Comparison of ENCODE assay signal across 17 cellular contexts in the genomic region with DNA sequence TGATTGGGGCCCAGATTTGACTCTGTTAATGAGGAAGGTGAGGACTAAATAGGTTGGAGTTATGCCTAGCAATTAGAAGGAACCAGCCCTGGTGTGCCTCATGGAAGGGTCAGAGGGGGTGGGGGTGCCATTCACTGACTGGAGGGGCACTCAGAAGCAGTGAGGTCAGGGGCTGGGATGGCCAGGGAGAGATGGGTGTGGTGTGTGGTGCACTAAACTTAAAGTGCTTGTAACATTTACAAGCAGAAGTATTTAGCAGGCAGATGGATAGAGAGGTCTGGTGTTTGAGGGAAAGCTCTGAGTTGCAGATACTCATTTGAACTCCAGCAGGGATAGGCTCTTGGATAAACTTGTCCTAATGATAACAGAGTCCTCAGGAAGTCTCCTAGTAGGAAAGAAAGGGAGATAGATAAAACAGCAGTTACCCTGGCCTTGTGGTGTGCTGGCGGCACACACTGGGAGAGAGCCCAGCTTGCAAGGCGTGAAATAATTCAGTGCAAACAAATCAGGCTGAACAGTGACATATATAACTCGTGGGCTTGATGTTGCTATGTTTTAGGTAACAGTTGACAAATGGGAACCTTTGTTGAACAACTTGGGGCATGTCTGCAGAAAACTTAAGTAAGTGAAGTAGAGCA. TPM values are rescaled to one million over a fixed set of nuclear protein-coding genes. Genes with fewer than 3 reads are reported as not detected.
DNase-seq lines count a peak whose midpoint lies in the region; ATAC-seq, FAIRE-seq and TF ChIP-seq lines count a peak whose summit lies in the region.
"Had no signal": no experiment of that assay in that cellular context is flagged by ENCODE, and none has a peak within 500 bp of the region (broad histone marks: within the 10 kb centered on the region; RNA-seq: fewer than 3 reads in every experiment).

No MANE protein-coding gene starts in this region.

- H4K20me1 ChIP-seq in Loucy (ENCODE audit: insufficient read depth, low read length, poor library complexity, severe bottlenecking), result peaks cover 7% of the 10 kb centered on the region

- H3K4me3 Mint-ChIP-seq in natural killer cell, result peak overlapping the region; percentile 51

- no peak overlapping the region for H3K4me2 ChIP-seq in Loucy (ENCODE audit: low read depth, low read length, poor library complexity, severe bottlenecking)

- no peaks in the 10 kb centered on the region for H3K9me2 ChIP-seq in Loucy (replicated peaks; ENCODE audit: low read depth, low read length)

- no peak overlapping the region for H2AFZ ChIP-seq in Loucy (ENCODE audit: low read length)
- H2AFZ ChIP-seq: GM23248 had no signal

- no peak for TF ChIP-seq EP300 in esophagus muscularis mucosa (IDR thresholded peaks at IDR 0.05)

- H3K4me3 ChIP-seq in Loucy (ENCODE audit: low read length, poor library complexity, severe bottlenecking), result no peak overlapping the region
- H3K4me3 ChIP-seq in esophagus muscularis mucosa, result no peak overlapping the region
- H3K4me3 ChIP-seq: gastrocnemius medialis, GM23248, stomach had no signal

- intact Hi-C loops in esophagus muscularis mucosa (cut with DNase I), result no loop called here
- intact Hi-C loops in natural killer cell (cut with micrococcal nuclease), result loop anchor here (5.0 kb wide), 1 partner anchor 119 kb away; no protein-coding TSS in a partner anchor

- no peak for FAIRE-seq in frontal cortex (lab: Jason Lieb, UNC)
- FAIRE-seq: keratinocyte, small intestine had no signal

- H3K4me1 Mint-ChIP-seq in natural killer cell, result peaks cover 65 to 68% of the 10 kb centered on the region in 2 donors

- no peaks in the 10 kb centered on the region for H3K27me3 Mint-ChIP-seq in natural killer cell (ENCODE audit: low read depth in 2 of 2)

- TF ChIP-seq CTCF in Loucy (conservative IDR thresholded peaks at IDR 0.05; ENCODE audit: low read length), result no peak
- no peak for TF ChIP-seq CTCF in esophagus muscularis mucosa (IDR thresholded peaks at IDR 0.05)
- no peak for TF ChIP-seq CTCF in natural killer cell (IDR thresholded peaks at IDR 0.05)

- peak overlapping the region; percentile 46 for H3K9ac ChIP-seq in Loucy (ENCODE audit: low read depth, low read length, poor library complexity, severe bottlenecking)
- H3K9ac ChIP-seq: GM23248 had no signal

- TF ChIP-seq POLR2A in esophagus muscularis mucosa (IDR thresholded peaks at IDR 0.05; ENCODE audit: low read depth), result no peak

- no peak overlapping the region for H3K27ac ChIP-seq in esophagus muscularis mucosa (replicated peaks in 1 of 4)
- H3K27ac ChIP-seq: GM23248, stomach had no signal

- peak; percentile 5 for DNase-seq in NCI-H146 (lab: John Stamatoyannopoulos, UW)
- no peak for DNase-seq in NCI-H146 treated with DMSO at 0.1 percent for 48 hours (lab: John Stamatoyannopoulos, UW; ENCODE audit: unreplicated experiment)
- peak; percentile 70 for DNase-seq in esophagus muscularis mucosa (ENCODE audit: extremely low spot score)
- DNase-seq in natural killer cell, result no peak
- no peak for DNase-seq in frontal cortex (ENCODE audit: low spot score in 2 of 2)
- DNase-seq in NCI-H226, result no peak
- DNase-seq: 8988T, Calu3, gastrocnemius medialis, GM23248, small intestine, stomach, SW 1271 had no signal

- peaks cover 34% of the 10 kb centered on the region for H3K36me3 Mint-ChIP-seq in natural killer cell

- no peaks in the 10 kb centered on the region for H3K79me2 ChIP-seq in Loucy (ENCODE audit: insufficient read depth, low read length)

- H3F3A ChIP-seq in Loucy (ENCODE audit: low read depth), result peaks cover 8% of the 10 kb centered on the region

- ATAC-seq in natural killer cell (no peak), HG02870 (IDR thresholded peaks at IDR 0.05; ENCODE audit: unreplicated experiment) (no peak)
- ATAC-seq: gastrocnemius medialis, Panc1 had no signal

- H3K9me3 ChIP-seq in Loucy (ENCODE audit: insufficient read depth, low read depth, low read length), result no peaks in the 10 kb centered on the region
- no peaks in the 10 kb centered on the region for H3K9me3 ChIP-seq in esophagus muscularis mucosa
- H3K9me3 ChIP-seq: gastrocnemius medialis, stomach had no signal

- H3K36me3 ChIP-seq in Loucy (ENCODE audit: insufficient read depth, low read length) (peaks cover 67% of the 10 kb centered on the region; the same call in 1 of the 2 replicates), esophagus muscularis mucosa (peaks cover 82 to 100% (median 94%) of the 10 kb centered on the region in 4 donors)

- H3K9me3 Mint-ChIP-seq in natural killer cell, result no peaks in the 10 kb centered on the region

- H3K27me3 ChIP-seq in Loucy (ENCODE audit: insufficient read depth, low read length, poor library complexity, severe bottlenecking) (no peaks in the 10 kb centered on the region), esophagus muscularis mucosa (no peaks in the 10 kb centered on the region)
- H3K27me3 ChIP-seq: gastrocnemius medialis, stomach had no signal

- WGBS in esophagus muscularis mucosa, result 60% methylated on average over 3 of the region's 3 CpGs

- H3K4me1 ChIP-seq in Loucy (ENCODE audit: insufficient read depth, low read length, poor library complexity, severe bottlenecking) (peaks cover 57% of the 10 kb centered on the region), esophagus muscularis mucosa (no peaks in the 10 kb centered on the region)

- H3K27ac Mint-ChIP-seq in natural killer cell, result peak overlapping the region; percentile 37 to 43

RNA-seq across cellular contexts. Expression of gene UPF3A, which starts 20.0 kb away (rescaled TPM):
- total RNA-seq in esophagus muscularis mucosa (10 to 100 TPM; 25.2 to 43.2 (median 35.6) TPM), natural killer cell (10 to 100 TPM; 37.8 to 66.5 (median 44.7) TPM), frontal cortex (43.6 TPM)

RNA-seq across cellular contexts. Expression of gene CDC16, which starts 26.8 kb away (rescaled TPM):
- 10 to 100 TPM; 33.0 to 55.6 (median 42.5) TPM for total RNA-seq in esophagus muscularis mucosa
- total RNA-seq in natural killer cell, result 10 to 100 TPM; 61.4 to 75.9 (median 70.7) TPM
- total RNA-seq in frontal cortex, result 40.8 TPM

RNA-seq across cellular contexts. Expression of gene CHAMP1, which starts 52.9 kb away (rescaled TPM):
- total RNA-seq in esophagus muscularis mucosa (10 to 100 TPM in 3 of 4 donors, 1 to 10 TPM in 1; 10.0 to 26.8 (median 16.3) TPM), natural killer cell (10 to 100 TPM in 1 of 3 donors, 1 to 10 TPM in 2; 6.1 to 11.3 (median 7.9) TPM), frontal cortex (7.7 TPM)

Comparison
In these comparisons a context has a peak if more than half of its experiments do, and no peak if none do; other contexts are left out.
1. DNase-seq: peak in NCI-H146 (single experiment) and esophagus muscularis mucosa (single experiment); none in NCI-H146 treated with DMSO at 0.1 percent for 48 hours (single experiment), natural killer cell (single experiment), frontal cortex (0 of 2) and NCI-H226 (single experiment).